In genomic region chr2:87686873-87687549, GRCh38 we compare ENCODE assay signal across 6 cellular contexts.
DNase-seq lines count a peak whose midpoint lies in the region; ATAC-seq, FAIRE-seq and TF ChIP-seq lines count a peak whose summit lies in the region.
"Not testable (repeated sequence)": the region's sequence is repeated elsewhere in the genome, so short reads cannot be mapped to it uniquely, and the experiment has no call there.

No MANE protein-coding gene starts in this region.

- FAIRE-seq in K562 (lab: Jason Lieb, UNC), result peak; percentile 65

- TF ChIP-seq RAD21 in IMR-90 (IDR thresholded peaks at IDR 0.05; ENCODE audit: low read length); K562 (CRISPR knock-in tag; conservative IDR thresholded peaks at IDR 0.05 in 1 of 2, IDR thresholded peaks at IDR 0.05 in 1 of 2): not testable (repeated sequence)

- not testable (repeated sequence) for H3K4me3 ChIP-seq in IMR-90 (ENCODE audit: insufficient read depth, low read depth, low read length); K562; upper lobe of right lung

- H3K9ac ChIP-seq in IMR-90 (ENCODE audit: low read depth, low read length); K562 (ENCODE audit: insufficient read depth in 1 of 2, low read depth in 2 of 2, low read length in 2 of 2): not testable (repeated sequence)

- no CpG with 5 or more reads among the region's 7 CpGs for WGBS in IMR-90 (ENCODE audit: extremely low coverage in 2 of 2, insufficient read length in 1 of 2), 2 experiments
- no CpG with 5 or more reads among the region's 7 CpGs for WGBS in K562 (ENCODE audit: insufficient coverage, low coverage, missing lambda C conversion rate)

- dilution Hi-C loops in IMR-90 (cut with HindIII; ENCODE audit: low sequenced_read_pairs, unreplicated experiment), result not testable (repeated sequence)

- not testable (repeated sequence) for H2AFZ ChIP-seq in IMR-90 (replicated peaks; ENCODE audit: low read length, poor library complexity); K562 (ENCODE audit: low read depth, low read length)

- H3K27me3 Mint-ChIP-seq in memory B cell, naive B cell: not testable (repeated sequence)

- H3K9me3 ChIP-seq in IMR-90 (ENCODE audit: control insufficient read depth, insufficient read depth, low read length); K562 (replicated peaks; ENCODE audit: control insufficient read depth, insufficient read depth, low read depth, low read length); upper lobe of right lung: not testable (repeated sequence)

- POLR2A ChIA-PET in IMR-90 (lab: Charles Lee; ENCODE audit: unreplicated experiment); K562 (lab: Yijun Ruan, JAX): not testable (repeated sequence)

- H3K4ac ChIP-seq in IMR-90 (ENCODE audit: low read depth, low read length), result not testable (repeated sequence)

- not testable (repeated sequence) for H3K4me1 ChIP-seq in IMR-90 (ENCODE audit: control insufficient read depth, insufficient read depth, low read length); K562 (replicated peaks in 1 of 2; ENCODE audit: control insufficient read depth in 2 of 2, insufficient read depth in 2 of 2, low read length in 2 of 2); upper lobe of right lung

- H3K9me1 ChIP-seq in IMR-90 (ENCODE audit: insufficient read depth, low read length); K562 (ENCODE audit: control insufficient read depth, insufficient read depth, low read length): not testable (repeated sequence)

- not testable (repeated sequence) for H3K27me3 ChIP-seq in IMR-90 (ENCODE audit: control insufficient read depth, insufficient read depth, low read length); K562 (ENCODE audit: control insufficient read depth in 2 of 2, insufficient read depth in 2 of 2, low read length in 2 of 2); upper lobe of right lung

- not testable (repeated sequence) for H3K4me2 ChIP-seq in IMR-90 (ENCODE audit: low read depth, low read length); K562 (ENCODE audit: insufficient read depth, low read length)

- H2BK120ac ChIP-seq in IMR-90 (ENCODE audit: low read depth, low read length), result not testable (repeated sequence)

- H3K18ac ChIP-seq in IMR-90 (ENCODE audit: low read depth, low read length), result not testable (repeated sequence)

- H4K5ac ChIP-seq in IMR-90 (ENCODE audit: low read depth, low read length), result not testable (repeated sequence)

- not testable (repeated sequence) for TF ChIP-seq CTCF in IMR-90 (conservative IDR thresholded peaks at IDR 0.05; ENCODE audit: low read depth, low read length); K562 (IDR thresholded peaks at IDR 0.05 in 2 of 3, conservative IDR thresholded peaks at IDR 0.05 in 1 of 3; ENCODE audit: insufficient read depth in 2 of 3, low read depth in 1 of 3, low read length in 3 of 3); upper lobe of right lung (IDR thresholded peaks at IDR 0.05)

- not testable (repeated sequence) for H3K4me3 Mint-ChIP-seq in memory B cell, naive B cell

- H3K23ac ChIP-seq in IMR-90 (ENCODE audit: low read depth, low read length), result not testable (repeated sequence)

- in situ Hi-C loops in IMR-90 (cut with MboI; ENCODE audit: low sequenced_read_pairs); K562 (cut with MboI): not testable (repeated sequence)

- H3K79me1 ChIP-seq in IMR-90 (ENCODE audit: low read depth in 1 of 2, low read length in 2 of 2), result not testable (repeated sequence)

- peak overlapping the region; percentile 35 for H3K27ac Mint-ChIP-seq in memory B cell
- not testable (repeated sequence) for H3K27ac Mint-ChIP-seq in naive B cell

- not testable (repeated sequence) for H3K79me2 ChIP-seq in K562 (ENCODE audit: control insufficient read depth, insufficient read depth, low read length)

- not testable (repeated sequence) for TF ChIP-seq EP300 in K562 (IDR thresholded peaks at IDR 0.05; ENCODE audit: low read length)

- H4K91ac ChIP-seq in IMR-90 (ENCODE audit: insufficient read depth, low read depth, low read length), result not testable (repeated sequence)

- intact Hi-C loops in IMR-90 (cut with micrococcal nuclease); K562 (cut with micrococcal nuclease); upper lobe of right lung (cut with DNase I): not testable (repeated sequence)

- H2AK5ac ChIP-seq in IMR-90 (ENCODE audit: low read depth, low read length), result not testable (repeated sequence)

- not testable (repeated sequence) for TF ChIP-seq POLR2A in IMR-90 (IDR thresholded peaks at IDR 0.05; ENCODE audit: low read depth, low read length); K562 (conservative IDR thresholded peaks at IDR 0.05)

- not testable (repeated sequence) for H2BK5ac ChIP-seq in IMR-90 (ENCODE audit: low read depth, low read length, poor library complexity, severe bottlenecking)

- CTCF ChIA-PET in IMR-90 (lab: Yijun Ruan, JAX); K562 (lab: Yijun Ruan, JAX; ENCODE audit: low intra/inter-chr PET ratio): not testable (repeated sequence)

- H2BK15ac ChIP-seq in IMR-90 (ENCODE audit: low read depth, low read length), result not testable (repeated sequence)

- not testable (repeated sequence) for H4K8ac ChIP-seq in IMR-90 (ENCODE audit: low read depth in 2 of 2, low read length in 2 of 2)

- H3K56ac ChIP-seq in IMR-90 (ENCODE audit: extremely low read depth, insufficient read depth, low read length), result not testable (repeated sequence)

- ATAC-seq in IMR-90 (ENCODE audit: low read depth), result peak; percentile 7
- peak; percentile 53; the same call in 2 of the 3 replicates for ATAC-seq in K562
- ATAC-seq in left lobe of liver, result peak; percentile 1
- peak; percentile 55 for ATAC-seq in memory B cell (ENCODE audit: low read depth)
- peak; percentile 30 to 60 for ATAC-seq in naive B cell (ENCODE audit: low read depth in 2 of 2)
- ATAC-seq in upper lobe of right lung, result peak; percentile 42

- H2BK20ac ChIP-seq in IMR-90 (ENCODE audit: low read depth, low read length), result not testable (repeated sequence)

- not testable (repeated sequence) for H3K36me3 ChIP-seq in IMR-90 (ENCODE audit: control insufficient read depth, insufficient read depth, low read length); K562 (ENCODE audit: control insufficient read depth, insufficient read depth, low read length); upper lobe of right lung

- H4K20me1 ChIP-seq in IMR-90 (ENCODE audit: insufficient read depth, low read length); K562 (replicated peaks; ENCODE audit: control insufficient read depth, insufficient read depth, low read length): not testable (repeated sequence)

- DNase-seq in IMR-90; K562 (ENCODE audit: extremely low read depth in 1 of 4, low spot score in 3 of 4); left lobe of liver (ENCODE audit: low spot score); memory B cell (ENCODE audit: low spot score in 2 of 2); naive B cell; upper lobe of right lung: not testable (repeated sequence)

- H3K4me1 Mint-ChIP-seq in memory B cell, naive B cell: not testable (repeated sequence)

- not testable (repeated sequence) for BruUV-seq in IMR-90 (replicated peaks; lab: Mats Ljungman, UMichigan); K562 (replicated peaks; lab: Mats Ljungman, UMichigan)

- H3K9me3 Mint-ChIP-seq in memory B cell, naive B cell: not testable (repeated sequence)

- H3K27ac ChIP-seq in IMR-90 (ENCODE audit: insufficient read depth, low read length); K562 (ENCODE audit: extremely low read depth, low read depth, low read length); upper lobe of right lung: not testable (repeated sequence)

- H3K36me3 Mint-ChIP-seq in memory B cell, naive B cell: not testable (repeated sequence)

- not testable (repeated sequence) for H3K14ac ChIP-seq in IMR-90 (replicated peaks; ENCODE audit: low read depth, low read length)

- not testable (repeated sequence) for H2AK9ac ChIP-seq in IMR-90 (replicated peaks; ENCODE audit: low read depth, low read length, poor library complexity)

Comparison
In these comparisons a context has a peak if more than half of its experiments do, and no peak if none do; other contexts are left out.
1. ATAC-seq: peak in every context shown above with its lines; median percentile 55 in memory B cell; 53 in K562; 45 in naive B cell; 42 in upper lobe of right lung; 7 in IMR-90; 1 in left lobe of liver.